8 cellular contexts compared by ENCODE assay signal in genomic region chr5:34915139-34915855, GRCh38. TPM values are rescaled to one million over a fixed set of nuclear protein-coding genes. Genes with fewer than 3 reads are reported as not detected.
DNase-seq lines count a peak whose midpoint lies in the region; ATAC-seq, FAIRE-seq and TF ChIP-seq lines count a peak whose summit lies in the region.

BRIX1 (plus strand) TSS chr5:34915711; CDS start chr5:34915739, 28 bp downstream.
RAD1 (minus strand) TSS chr5:34915504; CDS start chr5:34914892, 612 bp downstream.

- H3K4me3 Mint-ChIP-seq in memory B cell, result peak within 1 kb of the TSS; percentile 55

- H4K8ac ChIP-seq in H1 (ENCODE audit: extremely low read depth, insufficient read depth, low read length), result peak within 1 kb of the TSS; percentile 99

- peaks cover 26 to 68% of the 10 kb centered on the region in 2 experiments for H3K79me2 ChIP-seq in H1 (ENCODE audit: control insufficient read depth in 1 of 2, insufficient read depth in 2 of 2, low read length in 2 of 2)

- peaks cover 0 to 3% (median under 1%) of the 10 kb centered on the region in 4 experiments; a peak in 1 of 7 replicates for H3K4me1 ChIP-seq in H1 (replicated peaks in 1 of 4; ENCODE audit: control insufficient read depth in 3 of 4, insufficient read depth in 4 of 4, low read length in 3 of 4)

- 1% methylated on average over 64 of the region's 67 CpGs; no CpG with 5 or more reads in 1 of the 2 experiments for WGBS in H1 (ENCODE audit: extremely low coverage in 1 of 2, insufficient coverage in 1 of 2, insufficient read length in 1 of 2, insufficient replicate concordance in 2 of 2, low coverage in 1 of 2, low lambda C conversion rate in 2 of 2, missing lambda C conversion rate in 1 of 2), 2 experiments

- peaks cover 12% of the 10 kb centered on the region for H3K4me1 Mint-ChIP-seq in memory B cell

- TF ChIP-seq EP300 in H1 (IDR thresholded peaks at IDR 0.05; ENCODE audit: borderline replicate concordance in 1 of 2, low read depth in 2 of 2, low read length in 2 of 2), result 0 out of 3 replicates have a peak, but pooled peaks of 1 of the 2 experiments have one; percentile 59

- peaks cover 1 to 3% of the 10 kb centered on the region in 2 experiments for H4K20me1 ChIP-seq in H1 (replicated peaks in 1 of 2; ENCODE audit: control insufficient read depth in 1 of 2, insufficient read depth in 2 of 2, low read length in 2 of 2)

- H3K56ac ChIP-seq in H1 (replicated peaks; ENCODE audit: insufficient read length, low read depth, low read length), result peak within 1 kb of the TSS; percentile 73

- H3K4me2 ChIP-seq in H1 (ENCODE audit: insufficient read depth in 1 of 2, low read depth in 2 of 2, low read length in 2 of 2), result peak within 1 kb of the TSS; percentile 80 to 84

- H3K27me3 ChIP-seq in H1 (replicated peaks in 1 of 4; ENCODE audit: control insufficient read depth in 3 of 4, extremely low read depth in 1 of 4, insufficient read depth in 3 of 4, low read length in 3 of 4), result no peaks in the 10 kb centered on the region

- CTCF ChIA-PET in H1 (lab: Charles Lee; ENCODE audit: partially characterized antibody), result interaction anchor here (1.0 to 3.9 kb wide), 4 partner anchors 10 to 440 kb away, joined by 3 to 24 read pairs (median 8); no protein-coding TSS in a partner anchor

- H3K4me3 ChIP-seq in H1 (ENCODE audit: extremely low read depth in 1 of 4, insufficient read depth in 2 of 4, low read depth in 3 of 4, low read length in 4 of 4), result peak within 1 kb of the TSS; percentile 86 to 100 (median 96)

- H4K91ac ChIP-seq in H1 (replicated peaks; ENCODE audit: insufficient read length, low read length), result peak within 1 kb of the TSS; percentile 97

- 0 out of 4 replicates have a peak, but pooled peaks of 1 of the 2 experiments have one; percentile 7 for TF ChIP-seq RAD21 in H1 (IDR thresholded peaks at IDR 0.05 in 1 of 2, conservative IDR thresholded peaks at IDR 0.05 in 1 of 2; ENCODE audit: low read depth in 2 of 2, low read length in 2 of 2)

- no peaks in the 10 kb centered on the region for H3K27me3 Mint-ChIP-seq in memory B cell

- no peak within 1 kb of the TSS; the same call in 1 of the 2 replicates for H2BK12ac ChIP-seq in H1 (ENCODE audit: low read depth, low read length)

- peaks cover 10% of the 10 kb centered on the region; the same call in 1 of the 2 replicates for H3K23me2 ChIP-seq in H1 (ENCODE audit: low read depth, low read length)

- H3K23ac ChIP-seq in H1 (ENCODE audit: insufficient read length), result no peak within 1 kb of the TSS

- no peaks in the 10 kb centered on the region for H3K9me3 ChIP-seq in H1 (ENCODE audit: insufficient read depth in 2 of 2, low read depth in 1 of 2, low read length in 1 of 2)

- no peak within 1 kb of the TSS for H2BK120ac ChIP-seq in H1 (replicated peaks; ENCODE audit: low read depth, low read length)

- in situ Hi-C loops in Caki2 (cut with HindIII; ENCODE audit: low pct_unique_long_range_greater_than_20kb, low sequenced_read_pairs), result no loop called here

- peak; percentile 95 for DNase-seq in Caki2 (ENCODE audit: low read depth)
- peak; percentile 33 to 96 (median 90) for DNase-seq in HUDEP-2 (lab: John Stamatoyannopoulos, UW; ENCODE audit: unreplicated experiment in 76 of 76)
- DNase-seq in NOMO-1 treated with dmso at 0.1 percent for 144 hours (lab: John Stamatoyannopoulos, UW; ENCODE audit: unreplicated experiment), result peak; percentile 100
- DNase-seq in activated CD8-positive, alpha-beta memory T cell treated with anti-CD3 and anti-CD28 coated beads for 4 hours (ENCODE audit: low read depth in 2 of 2), result peak; percentile 86 to 89
- DNase-seq in H1 (ENCODE audit: low read depth in 1 of 2, low spot score in 2 of 2), result peak; percentile 89 to 91
- DNase-seq in memory B cell (ENCODE audit: low spot score in 2 of 2), result peak; percentile 87 to 93
- DNase-seq in stimulated activated CD8-positive, alpha-beta memory T cell treated with anti-CD3 and anti-CD28 coated beads, Interleukin-12 subunit alpha, Interleukin-12 subunit beta, amount 100 ng/mL, for 24 hours (ENCODE audit: extremely low read depth), result peak; percentile 87

- POLR2A ChIA-PET in H1 (lab: Charles Lee; ENCODE audit: partially characterized antibody), result interaction anchor here (0.7 to 5.1 kb wide), 21 partner anchors 10 to 1375 kb away, joined by 3 to 52 read pairs (median 3); partner anchors contain the start of genes DNAJC21, RAI14 and TTC23L

- peak within 1 kb of the TSS; percentile 94 for H2BK5ac ChIP-seq in H1 (ENCODE audit: low read depth, low read length)

- H3K9ac ChIP-seq in H1 (replicated peaks in 1 of 4; ENCODE audit: extremely low read depth in 1 of 4, low read depth in 3 of 4, low read length in 3 of 4), result peak within 1 kb of the TSS; percentile 90 to 99 (median 98)

- H3K14ac ChIP-seq in H1 (ENCODE audit: insufficient read length), result no peak within 1 kb of the TSS

- no peaks in the 10 kb centered on the region for H3K9me3 Mint-ChIP-seq in memory B cell

- peak in 1 of 3 experiments; percentile 8; a peak in 1 of 4 replicates for TF ChIP-seq CTCF in H1 (IDR thresholded peaks at IDR 0.05; ENCODE audit: control extremely low read depth in 1 of 3, insufficient read depth in 1 of 3, low read depth in 1 of 3, low read length in 3 of 3)

- H2AFZ ChIP-seq in H1 (ENCODE audit: low read length), result 0 out of 2 replicates have a peak within 1 kb of the TSS, but pooled peaks have one; percentile 4

- peaks cover 11% of the 10 kb centered on the region for H3K36me3 Mint-ChIP-seq in memory B cell

- H3K27ac ChIP-seq in H1 (ENCODE audit: low read depth, low read length), result peak within 1 kb of the TSS; percentile 95

- H2AK5ac ChIP-seq in H1 (ENCODE audit: low read depth, low read length), result no peak within 1 kb of the TSS

- ATAC-seq in GM21390 (IDR thresholded peaks at IDR 0.05; ENCODE audit: unreplicated experiment), result peak; percentile 97
- ATAC-seq in memory B cell (ENCODE audit: low read depth), result peak; percentile 96

- peak within 1 kb of the TSS; percentile 97 for H4K5ac ChIP-seq in H1 (ENCODE audit: insufficient read length, low read depth, low read length)

- H3K27ac Mint-ChIP-seq in memory B cell, result no peak within 1 kb of the TSS

- peaks cover 7 to 43% (median 23%) of the 10 kb centered on the region in 4 experiments for H3K36me3 ChIP-seq in H1 (ENCODE audit: control insufficient read depth in 2 of 4, insufficient read depth in 4 of 4, low read length in 3 of 4)

- peak; percentile 89 to 90 for TF ChIP-seq POLR2A in H1 (IDR thresholded peaks at IDR 0.05; ENCODE audit: control extremely low read depth in 1 of 2, low read depth in 2 of 2, low read length in 2 of 2)

- no peak within 1 kb of the TSS for H3K4ac ChIP-seq in H1 (replicated peaks; ENCODE audit: insufficient read length, low read depth, low read length)

- H3K79me1 ChIP-seq in H1 (ENCODE audit: low read depth, low read length), result no peaks in the 10 kb centered on the region

- no peak for FAIRE-seq in H1 (lab: Jason Lieb, UNC)

- H2BK15ac ChIP-seq in H1 (ENCODE audit: low read length), result no peak within 1 kb of the TSS

- H2BK20ac ChIP-seq in H1 (ENCODE audit: low read length), result no peak within 1 kb of the TSS

- H3K18ac ChIP-seq in H1 (ENCODE audit: extremely low read depth, low read length), result peak within 1 kb of the TSS; percentile 92

TF ChIP-seq in H1, 55 proteins besides CTCF, POLR2A, EP300 and RAD21 (continues in another document):
- TF ChIP-seq TEAD4 (IDR thresholded peaks at IDR 0.05; ENCODE audit: low read depth, low read length) (no peak), BCL11A (IDR thresholded peaks at IDR 0.05; ENCODE audit: low read depth in 2 of 2, low read length in 2 of 2) (no peak), POU5F1 (IDR thresholded peaks at IDR 0.05; ENCODE audit: low read depth, low read length) (no peak), FOSL1 (IDR thresholded peaks at IDR 0.05; ENCODE audit: insufficient read depth, low read depth, low read length) (no peak), SP2 (IDR thresholded peaks at IDR 0.05; ENCODE audit: low read length) (peak; percentile 90), SUZ12 (IDR thresholded peaks at IDR 0.05; ENCODE audit: low read length) (no peak), CREB1 (IDR thresholded peaks at IDR 0.05) (peak; percentile 53; the same call in 1 of the 2 replicates), YY1 (IDR thresholded peaks at IDR 0.05; ENCODE audit: low read depth, low read length) (peak; percentile 98), KDM5A (IDR thresholded peaks at IDR 0.05; ENCODE audit: low read length) (peak; percentile 92), CHD1 (IDR thresholded peaks at IDR 0.05; ENCODE audit: low read depth, low read length) (no peak), EZH2 (IDR thresholded peaks at IDR 0.05; ENCODE audit: low read depth, low read length, severe bottlenecking) (no peak), ATF3 (IDR thresholded peaks at IDR 0.05; ENCODE audit: insufficient read depth, low read depth, low read length) (no peak), ZNF274 (IDR thresholded peaks at IDR 0.05; ENCODE audit: borderline replicate concordance, extremely low read depth, low read length) (no peak)

RNA-seq across cellular contexts. Expression of gene BRIX1, which starts in this region (rescaled TPM):
- 68.6 and 90.8 TPM in 2 replicates for total RNA-seq in Caki2 (2014; rRNA removed; shearing (Covaris generic); ENCODE audit: low replicate concordance)
- 64.5 and 71.7 TPM in 2 replicates for total RNA-seq in H1 (2021; fragmentation: NEBNext Ultra II Directional; extraction: Animal tissue kit (Norgen Biotek cat#: 25700))
- 13.2 and 26.9 TPM in 2 replicates for polyA plus RNA-seq in H1 (2011; rRNA removed)
- polyA plus RNA-seq in H1 (2011; cell fraction: cytosol; rRNA removed), result 38.0 TPM
- 5.2 TPM for polyA plus RNA-seq in H1 (2011; cell fraction: nucleus; rRNA removed)
- 25.9 to 45.1 TPM (median 28.7 TPM) in 4 replicates for polyA plus RNA-seq in H1 (2012, experiment 1 of 2)
- 8.3 TPM for polyA plus RNA-seq in H1 (2012, experiment 2 of 2)
- polyA plus RNA-seq in H1 (2013, experiment 1 of 2), result 63.8 TPM
- polyA plus RNA-seq in H1 (2013, experiment 2 of 2), result 61.2 TPM
- 16.0 and 17.9 TPM in 2 replicates for polyA minus RNA-seq in H1 (2011; rRNA and poly(A)+ RNA removed)
- polyA minus RNA-seq in H1 (2011; cell fraction: cytosol; rRNA and poly(A)+ RNA removed), result 36.3 TPM
- 33.0 TPM for polyA minus RNA-seq in H1 (2011; cell fraction: nucleus; rRNA and poly(A)+ RNA removed)

RNA-seq across cellular contexts. Expression of gene RAD1, which starts in this region (rescaled TPM):
- total RNA-seq in Caki2 (2014; rRNA removed; shearing (Covaris generic); ENCODE audit: low replicate concordance), result 31.0 and 42.8 TPM in 2 replicates
- total RNA-seq in H1 (2021; fragmentation: NEBNext Ultra II Directional; extraction: Animal tissue kit (Norgen Biotek cat#: 25700)), result 37.3 and 40.5 TPM in 2 replicates
- polyA plus RNA-seq in H1 (2011; rRNA removed), result 12.0 and 15.1 TPM in 2 replicates
- 19.1 TPM for polyA plus RNA-seq in H1 (2011; cell fraction: cytosol; rRNA removed)
- polyA plus RNA-seq in H1 (2011; cell fraction: nucleus; rRNA removed), result 22.2 TPM
- 27.8 to 31.3 TPM (median 29.3 TPM) in 4 replicates for polyA plus RNA-seq in H1 (2012, experiment 1 of 2)
- 9.4 TPM for polyA plus RNA-seq in H1 (2012, experiment 2 of 2)
- 33.2 TPM for polyA plus RNA-seq in H1 (2013, experiment 1 of 2)
- polyA plus RNA-seq in H1 (2013, experiment 2 of 2), result 35.7 TPM
- 35.1 and 40.4 TPM in 2 replicates for polyA minus RNA-seq in H1 (2011; rRNA and poly(A)+ RNA removed)
- 30.4 TPM for polyA minus RNA-seq in H1 (2011; cell fraction: cytosol; rRNA and poly(A)+ RNA removed)
- 63.6 TPM for polyA minus RNA-seq in H1 (2011; cell fraction: nucleus; rRNA and poly(A)+ RNA removed)

Comparison
In these comparisons a context has a peak if more than half of its experiments do, and no peak if none do; other contexts are left out.
1. Peak in every context shown above with its lines: DNase-seq, ATAC-seq, H3K4me3 ChIP-seq and H3K27ac ChIP-seq.